ENCODE assay signal across 8 cellular contexts in the genomic region with DNA sequence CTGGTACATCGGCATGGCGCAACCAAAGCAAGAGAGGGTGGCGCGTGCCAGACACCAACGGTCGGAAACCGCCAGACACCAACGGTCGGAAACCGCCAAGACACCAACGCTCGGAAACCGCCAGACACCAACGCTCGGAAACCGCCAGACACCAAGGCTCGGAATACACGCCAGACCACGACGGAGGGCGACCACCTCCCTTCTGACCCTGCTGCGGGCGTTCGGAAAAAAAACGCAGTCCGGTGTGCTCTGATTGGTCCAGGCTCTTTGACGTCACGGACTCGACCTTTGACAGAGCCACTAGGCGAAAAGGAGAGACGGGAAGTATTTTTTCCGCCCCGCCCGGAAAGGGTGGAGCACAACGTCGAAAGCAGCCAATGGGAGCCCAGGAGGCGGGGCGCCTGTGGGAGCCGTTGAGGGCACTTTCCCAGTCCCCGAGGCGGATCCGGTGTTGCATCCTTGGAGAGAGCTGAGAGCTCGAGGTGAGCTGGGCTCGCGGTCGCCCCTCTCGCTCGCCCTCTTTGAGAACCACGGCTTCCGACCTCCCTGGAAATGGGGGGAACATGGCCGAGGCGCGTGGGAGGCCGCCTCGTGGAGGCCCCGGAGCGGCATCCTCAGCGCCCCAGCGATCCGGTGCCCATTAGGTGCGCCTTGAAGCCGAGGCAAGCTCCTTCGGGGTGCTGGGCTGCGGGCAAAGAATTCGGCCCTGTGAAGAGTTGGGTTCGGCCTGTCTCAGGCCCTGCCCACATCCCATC. TPM values are rescaled to one million over a fixed set of nuclear protein-coding genes. Genes with fewer than 3 reads are reported as not detected.
DNase-seq lines count a peak whose midpoint lies in the region; TF ChIP-seq lines count a peak whose summit lies in the region.
"Not testable (repeated sequence)": the region's sequence is repeated elsewhere in the genome, so short reads cannot be mapped to it uniquely, and the experiment has no call there.

No MANE protein-coding gene starts in this region.

- not testable (repeated sequence) for H3K27me3 ChIP-seq in H7 (ENCODE audit: control insufficient read depth, insufficient read depth, low read length); breast epithelium; stomach smooth muscle (ENCODE audit: control insufficient read depth in 1 of 2, insufficient read depth in 2 of 2, low read length in 2 of 2)

- peak overlapping the region; percentile 89 to 100 (median 99) for H3K27ac Mint-ChIP-seq in IgD-negative memory B cell
- H3K27ac Mint-ChIP-seq in progenitor cell of endocrine pancreas = peak overlapping the region; percentile 99

- H3K9ac ChIP-seq in stomach smooth muscle (ENCODE audit: low read length in 2 of 2) = peak overlapping the region; percentile 38 to 72

- not testable (repeated sequence) for H3K9me3 ChIP-seq in breast epithelium; stomach smooth muscle (ENCODE audit: control insufficient read depth in 2 of 2, low read length in 2 of 2)

- H3K4me3 Mint-ChIP-seq in IgD-negative memory B cell (peak overlapping the region; percentile 92 to 100 (median 98)), progenitor cell of endocrine pancreas (ENCODE audit: low read depth) (peak overlapping the region; percentile 95)

- H3K4me3 ChIP-seq in GM08714 (ENCODE audit: low read length) (peak overlapping the region; percentile 51; the same call in 1 of the 2 replicates), H7 (ENCODE audit: insufficient read depth, low read depth, low read length) (peak overlapping the region; percentile 53), breast epithelium (peak overlapping the region; percentile 53 to 73 (median 53)), stomach smooth muscle (ENCODE audit: low read length in 2 of 2) (peak overlapping the region; percentile 59 to 78)

- peak; percentile 79 for TF ChIP-seq POLR2A in breast epithelium (IDR thresholded peaks at IDR 0.05)

- not testable (repeated sequence) for H3K4me1 ChIP-seq in breast epithelium; stomach smooth muscle (ENCODE audit: control insufficient read depth, insufficient read depth, low read length)

- H3K27ac ChIP-seq in breast epithelium = peak overlapping the region; percentile 78 to 93
- peak overlapping the region; percentile 71 for H3K27ac ChIP-seq in stomach smooth muscle (ENCODE audit: low read length)

- not testable (repeated sequence) for H3K9me3 Mint-ChIP-seq in IgD-negative memory B cell; progenitor cell of endocrine pancreas (ENCODE audit: low read depth)

- H3K4me1 Mint-ChIP-seq in IgD-negative memory B cell; progenitor cell of endocrine pancreas (ENCODE audit: low read depth): not testable (repeated sequence)

- not testable (repeated sequence) for DNase-seq in H7
- peak; percentile 93 for DNase-seq in activated CD4-positive, alpha-beta T cell treated with anti-CD3 and anti-CD28 coated beads for 48 hours
- DNase-seq in breast epithelium (ENCODE audit: low spot score in 2 of 2) = peak; percentile 69 to 81
- peak; percentile 77 for DNase-seq in iPS DF 19.7 (ENCODE audit: low read depth, low spot score)
- DNase-seq in progenitor cell of endocrine pancreas (ENCODE audit: low spot score, unreplicated experiment) = peak; percentile 88

- not testable (repeated sequence) for TF ChIP-seq CTCF in breast epithelium (IDR thresholded peaks at IDR 0.05); progenitor cell of endocrine pancreas (IDR thresholded peaks at IDR 0.05; ENCODE audit: unreplicated experiment)

- intact Hi-C loops in breast epithelium (cut with DNase I; ENCODE audit: low total_unique reads) = not testable (repeated sequence)

- not testable (repeated sequence) for H3K36me3 ChIP-seq in H7 (replicated peaks; ENCODE audit: control insufficient read depth, insufficient read depth, low read length); breast epithelium; stomach smooth muscle (ENCODE audit: control insufficient read depth in 2 of 2, insufficient read depth in 2 of 2, low read length in 2 of 2)

- not testable (repeated sequence) for H3K27me3 Mint-ChIP-seq in IgD-negative memory B cell, progenitor cell of endocrine pancreas

- H3K36me3 Mint-ChIP-seq in IgD-negative memory B cell; progenitor cell of endocrine pancreas (ENCODE audit: insufficient read depth): not testable (repeated sequence)

RNA-seq across cellular contexts. Expression of gene SPDYE8, which starts 23.7 kb away (rescaled TPM):
- total RNA-seq in H7 (2014; rRNA removed; shearing (Covaris generic)) = not detected in 2 replicates
- polyA plus RNA-seq in IgD-negative memory B cell = 0.19 TPM
- total RNA-seq in breast epithelium = not detected
- 0.22 TPM in 1 of 2 replicates, not detected in the other for total RNA-seq in progenitor cell of endocrine pancreas

RNA-seq across cellular contexts. Expression of gene TRIM74, which starts 36.6 kb away (rescaled TPM):
- total RNA-seq in H7 (2014; rRNA removed; shearing (Covaris generic)) = not detected in 2 replicates
- polyA plus RNA-seq in IgD-negative memory B cell = 0.66 TPM
- under 1 TPM; 0.16 to 0.98 (median 0.88) TPM for total RNA-seq in breast epithelium
- total RNA-seq in progenitor cell of endocrine pancreas = 2.1 and 2.4 TPM in 2 replicates

RNA-seq across cellular contexts. Expression of gene SPDYE11, which starts 51.8 kb away (rescaled TPM):
- not detected in 2 replicates for total RNA-seq in H7 (2014; rRNA removed; shearing (Covaris generic))
- 0.19 TPM for polyA plus RNA-seq in IgD-negative memory B cell
- total RNA-seq in breast epithelium (not detected), progenitor cell of endocrine pancreas (0.22 TPM in 1 of 2 replicates, not detected in the other)
